ENCODE assay signal across 12 cellular contexts in genomic region chr5:80069918-80070318, GRCh38. TPM values are rescaled to one million over a fixed set of nuclear protein-coding genes. Genes with fewer than 3 reads are reported as not detected.
DNase-seq lines count a peak whose midpoint lies in the region; ATAC-seq lines count a peak whose summit lies in the region.
"Had no signal": no experiment of that assay in that cellular context is flagged by ENCODE, and none has a peak within 500 bp of the region (broad histone marks: within the 10 kb centered on the region; RNA-seq: fewer than 3 reads in every experiment).

No MANE protein-coding gene starts in this region.

- no peak overlapping the region for H4K8ac ChIP-seq in neuronal stem cell (ENCODE audit: low read depth, low read length)

- peak; percentile 12 for ATAC-seq in GM18861 (IDR thresholded peaks at IDR 0.05; ENCODE audit: unreplicated experiment)
- ATAC-seq in GM18870 (IDR thresholded peaks at IDR 0.05; ENCODE audit: unreplicated experiment) = no peak
- no peak for ATAC-seq in HG02678 (IDR thresholded peaks at IDR 0.05; ENCODE audit: unreplicated experiment)

- H3K27ac ChIP-seq in KOPT-K1 (ENCODE audit: low read depth, low read length, poor library complexity, severe bottlenecking) (peak overlapping the region; percentile 3), neuronal stem cell (replicated peaks; ENCODE audit: low read length) (no peak overlapping the region)
- H3K27ac ChIP-seq: KMS-11 had no signal

- H3K4me2 ChIP-seq in neuronal stem cell (ENCODE audit: insufficient read depth, low read length, poor library complexity, severe bottlenecking) = no peak overlapping the region
- H3K4me2 ChIP-seq: KMS-11 had no signal

- DNase-seq in ecto neural progenitor cell (ENCODE audit: low spot score) (peak; percentile 37), neuronal stem cell (ENCODE audit: low spot score) (no peak), RKO (ENCODE audit: low spot score) (no peak)
- no peak for DNase-seq in activated CD8-positive, alpha-beta memory T cell treated with anti-CD3 and anti-CD28 coated beads, Interleukin-2, amount 50 U/mL, for 48 hours
- DNase-seq: activated naive CD4-positive, alpha-beta T cell treated with anti-CD3 and anti-CD28 coated beads, Interleukin-2, amount 50 U/mL, for 16 hours; DMS79 treated with DMSO at 0.1 percent for 48 hours; sigmoid colon had no signal

- H2BK5ac ChIP-seq in neuronal stem cell (ENCODE audit: low read length) = no peak overlapping the region

- H3K27me3 ChIP-seq in neuronal stem cell (ENCODE audit: control insufficient read depth in 3 of 3, insufficient read depth in 3 of 3, low read depth in 1 of 3, low read length in 3 of 3) = no peaks in the 10 kb centered on the region
- H3K27me3 ChIP-seq: sigmoid colon had no signal

- H3K9ac ChIP-seq in neuronal stem cell (ENCODE audit: low read depth, low read length, poor library complexity) = no peak overlapping the region
- H3K9ac ChIP-seq: KMS-11 had no signal

- no peak overlapping the region for H4K91ac ChIP-seq in neuronal stem cell (ENCODE audit: low read depth, low read length, poor library complexity)

- H3K9me3 ChIP-seq in KOPT-K1 (ENCODE audit: insufficient read depth, low read length, poor library complexity, severe bottlenecking) (no peaks in the 10 kb centered on the region), neuronal stem cell (replicated peaks in 1 of 2; ENCODE audit: control insufficient read depth in 2 of 2, insufficient read depth in 1 of 2, low read depth in 1 of 2, low read length in 2 of 2) (no peaks in the 10 kb centered on the region)
- H3K9me3 ChIP-seq: sigmoid colon had no signal

- H2BK12ac ChIP-seq in neuronal stem cell (ENCODE audit: low read length) = no peak overlapping the region

- H3K18ac ChIP-seq in neuronal stem cell (ENCODE audit: low read length) = no peak overlapping the region

- H2BK120ac ChIP-seq in neuronal stem cell (ENCODE audit: low read depth, low read length) = no peak overlapping the region

- H2AFZ ChIP-seq in neuronal stem cell (ENCODE audit: low read length) = peak overlapping the region; percentile 79

- H3K36me3 ChIP-seq in KOPT-K1 (ENCODE audit: insufficient read depth, low read length) = no peaks in the 10 kb centered on the region
- H3K36me3 ChIP-seq in neuronal stem cell (replicated peaks in 1 of 2; ENCODE audit: control insufficient read depth in 2 of 2, insufficient read depth in 2 of 2, low read length in 2 of 2) = peaks cover 0 to 3% of the 10 kb centered on the region in 2 donors
- H3K36me3 ChIP-seq: sigmoid colon had no signal

- H3K4ac ChIP-seq in neuronal stem cell (ENCODE audit: low read length) = no peak overlapping the region

- H3K4me1 ChIP-seq in neuronal stem cell (ENCODE audit: control insufficient read depth in 2 of 2, insufficient read depth in 1 of 2, low read depth in 1 of 2, low read length in 2 of 2) = peaks cover 6 to 13% of the 10 kb centered on the region in 2 donors
- H3K4me1 ChIP-seq: sigmoid colon had no signal

- no peak overlapping the region for H3K4me3 ChIP-seq in neuronal stem cell (ENCODE audit: low read length in 2 of 2)
- H3K4me3 ChIP-seq: sigmoid colon had no signal

- no peak overlapping the region for H2AK5ac ChIP-seq in neuronal stem cell (ENCODE audit: low read depth, low read length)

- H3K79me1 ChIP-seq in neuronal stem cell (ENCODE audit: low read depth, low read length) = no peaks in the 10 kb centered on the region

- no peak overlapping the region for H3K23ac ChIP-seq in neuronal stem cell (ENCODE audit: low read depth, low read length, poor library complexity)

- no peak overlapping the region for H2BK15ac ChIP-seq in neuronal stem cell (ENCODE audit: low read length)

- no peak overlapping the region for H3K14ac ChIP-seq in neuronal stem cell (ENCODE audit: low read length)

- whole genome bisulfite sequencing in neuronal stem cell (ENCODE audit: extremely low coverage in 2 of 2, insufficient read length in 2 of 2, insufficient replicate concordance in 1 of 2), 2 donors = no CpG with 5 or more reads among the region's 3 CpGs

RNA-seq across cellular contexts. Expression of gene THBS4, which starts 34.8 kb away (rescaled TPM):
- polyA plus RNA-seq in neuronal stem cell (2013, experiment 1 of 2) = 14.2 TPM
- polyA plus RNA-seq in neuronal stem cell (2013, experiment 2 of 2) = 15.3 TPM
